Comparison of ENCODE assay signal across 1 cellular context in the genomic region with DNA sequence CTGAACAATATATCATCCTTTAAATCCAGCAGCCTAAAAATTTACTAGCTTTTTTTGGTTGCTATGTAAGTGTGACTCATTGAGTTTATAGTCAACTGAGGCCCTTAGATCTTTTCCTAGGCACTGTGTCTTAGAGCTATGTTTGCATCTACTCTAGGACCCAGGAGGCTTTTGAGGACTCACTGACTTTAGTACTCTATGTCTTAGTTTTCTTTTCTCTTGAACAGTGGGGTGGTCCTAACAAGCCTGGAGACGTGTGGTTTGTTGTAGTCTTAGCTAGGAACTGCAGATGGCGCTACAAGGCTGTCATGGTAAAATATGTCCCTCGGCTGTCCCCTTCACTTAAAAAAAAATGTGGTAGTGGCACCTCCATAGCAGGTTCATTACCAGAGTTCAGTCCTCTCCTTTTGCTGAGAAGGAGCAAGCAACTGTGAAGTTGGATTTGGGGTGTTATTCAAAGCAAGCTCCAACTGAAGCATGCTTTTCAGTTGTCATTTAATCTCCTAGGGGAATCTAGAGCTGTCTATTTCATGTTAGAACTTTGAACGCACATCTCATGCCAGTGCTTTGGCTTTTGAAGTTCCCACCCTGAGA.
TF ChIP-seq lines count a peak whose summit lies in the region.

No MANE protein-coding gene starts in this region.

TF ChIP-seq in K562, 482 proteins besides CTCF, POLR2A, EP300 and RAD21 (continued from another document and continues in another):
- TF ChIP-seq, protein P1, sequence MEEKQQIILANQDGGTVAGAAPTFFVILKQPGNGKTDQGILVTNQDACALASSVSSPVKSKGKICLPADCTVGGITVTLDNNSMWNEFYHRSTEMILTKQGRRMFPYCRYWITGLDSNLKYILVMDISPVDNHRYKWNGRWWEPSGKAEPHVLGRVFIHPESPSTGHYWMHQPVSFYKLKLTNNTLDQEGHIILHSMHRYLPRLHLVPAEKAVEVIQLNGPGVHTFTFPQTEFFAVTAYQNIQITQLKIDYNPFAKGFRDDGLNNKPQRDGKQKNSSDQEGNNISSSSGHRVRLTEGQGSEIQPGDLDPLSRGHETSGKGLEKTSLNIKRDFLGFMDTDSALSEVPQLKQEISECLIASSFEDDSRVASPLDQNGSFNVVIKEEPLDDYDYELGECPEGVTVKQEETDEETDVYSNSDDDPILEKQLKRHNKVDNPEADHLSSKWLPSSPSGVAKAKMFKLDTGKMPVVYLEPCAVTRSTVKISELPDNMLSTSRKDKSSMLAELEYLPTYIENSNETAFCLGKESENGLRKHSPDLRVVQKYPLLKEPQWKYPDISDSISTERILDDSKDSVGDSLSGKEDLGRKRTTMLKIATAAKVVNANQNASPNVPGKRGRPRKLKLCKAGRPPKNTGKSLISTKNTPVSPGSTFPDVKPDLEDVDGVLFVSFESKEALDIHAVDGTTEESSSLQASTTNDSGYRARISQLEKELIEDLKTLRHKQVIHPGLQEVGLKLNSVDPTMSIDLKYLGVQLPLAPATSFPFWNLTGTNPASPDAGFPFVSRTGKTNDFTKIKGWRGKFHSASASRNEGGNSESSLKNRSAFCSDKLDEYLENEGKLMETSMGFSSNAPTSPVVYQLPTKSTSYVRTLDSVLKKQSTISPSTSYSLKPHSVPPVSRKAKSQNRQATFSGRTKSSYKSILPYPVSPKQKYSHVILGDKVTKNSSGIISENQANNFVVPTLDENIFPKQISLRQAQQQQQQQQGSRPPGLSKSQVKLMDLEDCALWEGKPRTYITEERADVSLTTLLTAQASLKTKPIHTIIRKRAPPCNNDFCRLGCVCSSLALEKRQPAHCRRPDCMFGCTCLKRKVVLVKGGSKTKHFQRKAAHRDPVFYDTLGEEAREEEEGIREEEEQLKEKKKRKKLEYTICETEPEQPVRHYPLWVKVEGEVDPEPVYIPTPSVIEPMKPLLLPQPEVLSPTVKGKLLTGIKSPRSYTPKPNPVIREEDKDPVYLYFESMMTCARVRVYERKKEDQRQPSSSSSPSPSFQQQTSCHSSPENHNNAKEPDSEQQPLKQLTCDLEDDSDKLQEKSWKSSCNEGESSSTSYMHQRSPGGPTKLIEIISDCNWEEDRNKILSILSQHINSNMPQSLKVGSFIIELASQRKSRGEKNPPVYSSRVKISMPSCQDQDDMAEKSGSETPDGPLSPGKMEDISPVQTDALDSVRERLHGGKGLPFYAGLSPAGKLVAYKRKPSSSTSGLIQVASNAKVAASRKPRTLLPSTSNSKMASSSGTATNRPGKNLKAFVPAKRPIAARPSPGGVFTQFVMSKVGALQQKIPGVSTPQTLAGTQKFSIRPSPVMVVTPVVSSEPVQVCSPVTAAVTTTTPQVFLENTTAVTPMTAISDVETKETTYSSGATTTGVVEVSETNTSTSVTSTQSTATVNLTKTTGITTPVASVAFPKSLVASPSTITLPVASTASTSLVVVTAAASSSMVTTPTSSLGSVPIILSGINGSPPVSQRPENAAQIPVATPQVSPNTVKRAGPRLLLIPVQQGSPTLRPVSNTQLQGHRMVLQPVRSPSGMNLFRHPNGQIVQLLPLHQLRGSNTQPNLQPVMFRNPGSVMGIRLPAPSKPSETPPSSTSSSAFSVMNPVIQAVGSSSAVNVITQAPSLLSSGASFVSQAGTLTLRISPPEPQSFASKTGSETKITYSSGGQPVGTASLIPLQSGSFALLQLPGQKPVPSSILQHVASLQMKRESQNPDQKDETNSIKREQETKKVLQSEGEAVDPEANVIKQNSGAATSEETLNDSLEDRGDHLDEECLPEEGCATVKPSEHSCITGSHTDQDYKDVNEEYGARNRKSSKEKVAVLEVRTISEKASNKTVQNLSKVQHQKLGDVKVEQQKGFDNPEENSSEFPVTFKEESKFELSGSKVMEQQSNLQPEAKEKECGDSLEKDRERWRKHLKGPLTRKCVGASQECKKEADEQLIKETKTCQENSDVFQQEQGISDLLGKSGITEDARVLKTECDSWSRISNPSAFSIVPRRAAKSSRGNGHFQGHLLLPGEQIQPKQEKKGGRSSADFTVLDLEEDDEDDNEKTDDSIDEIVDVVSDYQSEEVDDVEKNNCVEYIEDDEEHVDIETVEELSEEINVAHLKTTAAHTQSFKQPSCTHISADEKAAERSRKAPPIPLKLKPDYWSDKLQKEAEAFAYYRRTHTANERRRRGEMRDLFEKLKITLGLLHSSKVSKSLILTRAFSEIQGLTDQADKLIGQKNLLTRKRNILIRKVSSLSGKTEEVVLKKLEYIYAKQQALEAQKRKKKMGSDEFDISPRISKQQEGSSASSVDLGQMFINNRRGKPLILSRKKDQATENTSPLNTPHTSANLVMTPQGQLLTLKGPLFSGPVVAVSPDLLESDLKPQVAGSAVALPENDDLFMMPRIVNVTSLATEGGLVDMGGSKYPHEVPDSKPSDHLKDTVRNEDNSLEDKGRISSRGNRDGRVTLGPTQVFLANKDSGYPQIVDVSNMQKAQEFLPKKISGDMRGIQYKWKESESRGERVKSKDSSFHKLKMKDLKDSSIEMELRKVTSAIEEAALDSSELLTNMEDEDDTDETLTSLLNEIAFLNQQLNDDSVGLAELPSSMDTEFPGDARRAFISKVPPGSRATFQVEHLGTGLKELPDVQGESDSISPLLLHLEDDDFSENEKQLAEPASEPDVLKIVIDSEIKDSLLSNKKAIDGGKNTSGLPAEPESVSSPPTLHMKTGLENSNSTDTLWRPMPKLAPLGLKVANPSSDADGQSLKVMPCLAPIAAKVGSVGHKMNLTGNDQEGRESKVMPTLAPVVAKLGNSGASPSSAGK (IDR thresholded peaks at IDR 0.05): no peak
- TF ChIP-seq RB1 (IDR thresholded peaks at IDR 0.05; ENCODE audit: low read depth) (no peak; the same call in 1 of the 2 replicates), MAFF (IDR thresholded peaks at IDR 0.05; ENCODE audit: low read length) (no peak), CREM (IDR thresholded peaks at IDR 0.05; ENCODE audit: low read depth) (no peak), CC2D1A (IDR thresholded peaks at IDR 0.05) (peak; percentile 90), MLX (CRISPR knock-in tag; conservative IDR thresholded peaks at IDR 0.05) (no peak), HBP1 (CRISPR knock-in tag; IDR thresholded peaks at IDR 0.05) (no peak), HES1 (IDR thresholded peaks at IDR 0.05; ENCODE audit: low read depth) (no peak), ZKSCAN1 (IDR thresholded peaks at IDR 0.05; ENCODE audit: low read depth, low read length) (no peak), ILF3 (IDR thresholded peaks at IDR 0.05; ENCODE audit: borderline replicate concordance) (0 out of 2 replicates have a peak, but pooled peaks have one; percentile 39), POLR3A (IDR thresholded peaks at IDR 0.05; ENCODE audit: borderline replicate concordance, extremely low read depth, insufficient read depth, insufficient read length) (no peak), ZNF121 (CRISPR knock-in tag; conservative IDR thresholded peaks at IDR 0.05) (no peak), NFIC (IDR thresholded peaks at IDR 0.05) (no peak), COPS2 (conservative IDR thresholded peaks at IDR 0.05) (no peak), ZBTB7A (IDR thresholded peaks at IDR 0.05; ENCODE audit: borderline replicate concordance, control insufficient read depth, low read depth, low read length) (no peak), ARID1B (IDR thresholded peaks at IDR 0.05) (no peak), ZBED1 (IDR thresholded peaks at IDR 0.05) (no peak), CHD1 (IDR thresholded peaks at IDR 0.05; ENCODE audit: low read length) (no peak), CTBP1 (IDR thresholded peaks at IDR 0.05; ENCODE audit: borderline replicate concordance) (peak; percentile 27; the same call in 1 of the 2 replicates), VEZF1 (CRISPR knock-in tag; IDR thresholded peaks at IDR 0.05) (no peak), GATAD2B (IDR thresholded peaks at IDR 0.05; ENCODE audit: borderline replicate concordance) (peak; percentile 43; the same call in 1 of the 2 replicates), ESRRA (IDR thresholded peaks at IDR 0.05; ENCODE audit: borderline replicate concordance, low read depth) (peak; percentile 20; the same call in 1 of the 2 replicates)
- TF ChIP-seq, protein P2, sequence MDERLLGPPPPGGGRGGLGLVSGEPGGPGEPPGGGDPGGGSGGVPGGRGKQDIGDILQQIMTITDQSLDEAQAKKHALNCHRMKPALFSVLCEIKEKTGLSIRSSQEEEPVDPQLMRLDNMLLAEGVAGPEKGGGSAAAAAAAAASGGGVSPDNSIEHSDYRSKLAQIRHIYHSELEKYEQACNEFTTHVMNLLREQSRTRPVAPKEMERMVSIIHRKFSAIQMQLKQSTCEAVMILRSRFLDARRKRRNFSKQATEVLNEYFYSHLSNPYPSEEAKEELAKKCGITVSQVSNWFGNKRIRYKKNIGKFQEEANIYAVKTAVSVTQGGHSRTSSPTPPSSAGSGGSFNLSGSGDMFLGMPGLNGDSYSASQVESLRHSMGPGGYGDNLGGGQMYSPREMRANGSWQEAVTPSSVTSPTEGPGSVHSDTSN (CRISPR knock-in tag; IDR thresholded peaks at IDR 0.05; ENCODE audit: low read depth): no peak
- TF ChIP-seq, protein P2 (tag; conservative IDR thresholded peaks at IDR 0.05; ENCODE audit: low read depth): no peak
- TF ChIP-seq, protein P3, sequence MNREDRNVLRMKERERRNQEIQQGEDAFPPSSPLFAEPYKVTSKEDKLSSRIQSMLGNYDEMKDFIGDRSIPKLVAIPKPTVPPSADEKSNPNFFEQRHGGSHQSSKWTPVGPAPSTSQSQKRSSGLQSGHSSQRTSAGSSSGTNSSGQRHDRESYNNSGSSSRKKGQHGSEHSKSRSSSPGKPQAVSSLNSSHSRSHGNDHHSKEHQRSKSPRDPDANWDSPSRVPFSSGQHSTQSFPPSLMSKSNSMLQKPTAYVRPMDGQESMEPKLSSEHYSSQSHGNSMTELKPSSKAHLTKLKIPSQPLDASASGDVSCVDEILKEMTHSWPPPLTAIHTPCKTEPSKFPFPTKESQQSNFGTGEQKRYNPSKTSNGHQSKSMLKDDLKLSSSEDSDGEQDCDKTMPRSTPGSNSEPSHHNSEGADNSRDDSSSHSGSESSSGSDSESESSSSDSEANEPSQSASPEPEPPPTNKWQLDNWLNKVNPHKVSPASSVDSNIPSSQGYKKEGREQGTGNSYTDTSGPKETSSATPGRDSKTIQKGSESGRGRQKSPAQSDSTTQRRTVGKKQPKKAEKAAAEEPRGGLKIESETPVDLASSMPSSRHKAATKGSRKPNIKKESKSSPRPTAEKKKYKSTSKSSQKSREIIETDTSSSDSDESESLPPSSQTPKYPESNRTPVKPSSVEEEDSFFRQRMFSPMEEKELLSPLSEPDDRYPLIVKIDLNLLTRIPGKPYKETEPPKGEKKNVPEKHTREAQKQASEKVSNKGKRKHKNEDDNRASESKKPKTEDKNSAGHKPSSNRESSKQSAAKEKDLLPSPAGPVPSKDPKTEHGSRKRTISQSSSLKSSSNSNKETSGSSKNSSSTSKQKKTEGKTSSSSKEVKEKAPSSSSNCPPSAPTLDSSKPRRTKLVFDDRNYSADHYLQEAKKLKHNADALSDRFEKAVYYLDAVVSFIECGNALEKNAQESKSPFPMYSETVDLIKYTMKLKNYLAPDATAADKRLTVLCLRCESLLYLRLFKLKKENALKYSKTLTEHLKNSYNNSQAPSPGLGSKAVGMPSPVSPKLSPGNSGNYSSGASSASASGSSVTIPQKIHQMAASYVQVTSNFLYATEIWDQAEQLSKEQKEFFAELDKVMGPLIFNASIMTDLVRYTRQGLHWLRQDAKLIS (CRISPR knock-in tag; IDR thresholded peaks at IDR 0.05): no peak
- TF ChIP-seq, protein P4, sequence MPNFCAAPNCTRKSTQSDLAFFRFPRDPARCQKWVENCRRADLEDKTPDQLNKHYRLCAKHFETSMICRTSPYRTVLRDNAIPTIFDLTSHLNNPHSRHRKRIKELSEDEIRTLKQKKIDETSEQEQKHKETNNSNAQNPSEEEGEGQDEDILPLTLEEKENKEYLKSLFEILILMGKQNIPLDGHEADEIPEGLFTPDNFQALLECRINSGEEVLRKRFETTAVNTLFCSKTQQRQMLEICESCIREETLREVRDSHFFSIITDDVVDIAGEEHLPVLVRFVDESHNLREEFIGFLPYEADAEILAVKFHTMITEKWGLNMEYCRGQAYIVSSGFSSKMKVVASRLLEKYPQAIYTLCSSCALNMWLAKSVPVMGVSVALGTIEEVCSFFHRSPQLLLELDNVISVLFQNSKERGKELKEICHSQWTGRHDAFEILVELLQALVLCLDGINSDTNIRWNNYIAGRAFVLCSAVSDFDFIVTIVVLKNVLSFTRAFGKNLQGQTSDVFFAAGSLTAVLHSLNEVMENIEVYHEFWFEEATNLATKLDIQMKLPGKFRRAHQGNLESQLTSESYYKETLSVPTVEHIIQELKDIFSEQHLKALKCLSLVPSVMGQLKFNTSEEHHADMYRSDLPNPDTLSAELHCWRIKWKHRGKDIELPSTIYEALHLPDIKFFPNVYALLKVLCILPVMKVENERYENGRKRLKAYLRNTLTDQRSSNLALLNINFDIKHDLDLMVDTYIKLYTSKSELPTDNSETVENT (CRISPR knock-in tag; IDR thresholded peaks at IDR 0.05): no peak
